9 cellular contexts compared by ENCODE assay signal in the genomic region with DNA sequence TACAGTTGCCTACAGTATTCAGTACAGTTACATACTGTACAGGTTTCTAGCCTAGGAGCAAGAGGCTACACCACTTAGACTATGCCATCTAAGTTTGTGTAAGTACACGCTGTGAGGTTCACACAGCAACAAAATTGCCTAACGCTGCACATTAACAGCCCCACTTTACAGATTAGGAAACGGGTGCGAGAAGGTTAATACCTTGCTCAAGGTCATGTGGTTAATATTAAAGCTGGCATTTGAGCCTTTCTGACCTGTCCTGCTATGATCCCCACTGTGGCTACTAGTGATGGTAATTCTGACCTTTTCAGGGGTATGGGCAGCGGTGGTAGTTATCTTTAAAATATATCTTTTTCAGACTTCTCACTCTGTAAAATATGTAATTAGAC. TPM values are rescaled to one million over a fixed set of nuclear protein-coding genes. Genes with fewer than 3 reads are reported as not detected.
DNase-seq lines count a peak whose midpoint lies in the region; ATAC-seq, FAIRE-seq and TF ChIP-seq lines count a peak whose summit lies in the region.
"Had no signal": no experiment of that assay in that cellular context is flagged by ENCODE, and none has a peak within 500 bp of the region (broad histone marks: within the 10 kb centered on the region; RNA-seq: fewer than 3 reads in every experiment).

No MANE protein-coding gene starts in this region.

- TF ChIP-seq CTCF in kidney (IDR thresholded peaks at IDR 0.05; ENCODE audit: borderline replicate concordance, extremely low read depth, insufficient read depth), result no peak
- no peak for TF ChIP-seq CTCF in thoracic aorta (IDR thresholded peaks at IDR 0.05)
- no peak for TF ChIP-seq CTCF in BE2C (IDR thresholded peaks at IDR 0.05; ENCODE audit: low read depth, low read length)

- peaks cover 65% of the 10 kb centered on the region for H3K4me1 Mint-ChIP-seq in activated T-cell treated with anti-CD3 and anti-CD28 coated beads, Interleukin-2, amount 50 U/mL, for 4 hours (ENCODE audit: low read depth)
- H3K4me1 Mint-ChIP-seq in activated T-helper 2 cell treated with anti-CD3 and anti-CD28 coated beads, Interferon-gamma antibody, Interleukin-2, Interleukin-4, amounts not matched to agents 10 μg/mL and 5 μg/mL and 100 μg/mL, durations not matched to agents 14 hours and 24 hours and 36 hours (ENCODE audit: low read depth), result peaks cover 67% of the 10 kb centered on the region

- H3K9me3 ChIP-seq in kidney (ENCODE audit: control insufficient read depth in 1 of 2, low read length in 2 of 2) (no peaks in the 10 kb centered on the region), thoracic aorta (no peaks in the 10 kb centered on the region), BE2C (no peaks in the 10 kb centered on the region)

- H3K27ac Mint-ChIP-seq in activated T-helper 2 cell treated with anti-CD3 and anti-CD28 coated beads, Interferon-gamma antibody, Interleukin-2, Interleukin-4, amounts not matched to agents 10 μg/mL and 5 μg/mL and 100 μg/mL, durations not matched to agents 14 hours and 24 hours and 36 hours, result no peak overlapping the region

- ATAC-seq in activated T-cell treated with anti-CD3 and anti-CD28 coated beads, Interleukin-2, amount 50 U/mL, for 4 hours, result no peak
- no peak for ATAC-seq in thoracic aorta (ENCODE audit: insufficient number of reproducible peaks, low FRiP score, low read depth)
- no peak for ATAC-seq in HG02981 (IDR thresholded peaks at IDR 0.05; ENCODE audit: unreplicated experiment)

- no peaks in the 10 kb centered on the region for H3K9me3 Mint-ChIP-seq in activated T-cell treated with anti-CD3 and anti-CD28 coated beads, Interleukin-2, amount 50 U/mL, for 4 hours
- H3K9me3 Mint-ChIP-seq in activated T-helper 2 cell treated with anti-CD3 and anti-CD28 coated beads, Interferon-gamma antibody, Interleukin-2, Interleukin-4, amounts not matched to agents 10 μg/mL and 5 μg/mL and 100 μg/mL, durations not matched to agents 14 hours and 24 hours and 36 hours, result no peaks in the 10 kb centered on the region

- H3K4me1 ChIP-seq in kidney (ENCODE audit: control insufficient read depth in 1 of 2, insufficient read depth in 1 of 2, low read depth in 1 of 2, low read length in 2 of 2), result peaks cover 52 to 72% of the 10 kb centered on the region in 2 donors
- peaks cover 42 to 50% of the 10 kb centered on the region in 2 donors for H3K4me1 ChIP-seq in thoracic aorta (ENCODE audit: control insufficient read depth in 1 of 2, low read depth in 2 of 2)
- H3K4me1 ChIP-seq in BE2C, result peaks cover 26% of the 10 kb centered on the region

- no peak for DNase-seq in activated T-cell treated with anti-CD3 and anti-CD28 coated beads, Interleukin-2, amount 50 U/mL, for 4 hours
- DNase-seq in activated T-cell treated with anti-CD3 and anti-CD28 coated beads for 4 hours (no peak), kidney (no peak), thoracic aorta (ENCODE audit: low spot score) (no peak), BE2C (no peak), posterior vena cava (ENCODE audit: low spot score) (no peak)
- DNase-seq in activated T-helper 2 cell treated with anti-CD3 and anti-CD28 coated beads, Interferon-gamma antibody, Interleukin-2, Interleukin-4, amounts not matched to agents 10 μg/mL and 5 μg/mL and 100 μg/mL, durations not matched to agents 14 hours and 24 hours and 36 hours (ENCODE audit: low spot score), result no peak
- DNase-seq: NCI-H1417 treated with DMSO at 0.1 percent for 48 hours had no signal

- H3K27me3 Mint-ChIP-seq in activated T-cell treated with anti-CD3 and anti-CD28 coated beads, Interleukin-2, amount 50 U/mL, for 4 hours (ENCODE audit: low read depth), result no peaks in the 10 kb centered on the region
- H3K27me3 Mint-ChIP-seq in activated T-helper 2 cell treated with anti-CD3 and anti-CD28 coated beads, Interferon-gamma antibody, Interleukin-2, Interleukin-4, amounts not matched to agents 10 μg/mL and 5 μg/mL and 100 μg/mL, durations not matched to agents 14 hours and 24 hours and 36 hours (ENCODE audit: low read depth), result peaks cover 49% of the 10 kb centered on the region

- peak overlapping the region; percentile 78 to 82 for H3K27ac ChIP-seq in kidney (ENCODE audit: low read depth in 2 of 2, low read length in 2 of 2)
- H3K27ac ChIP-seq in thoracic aorta, result peak overlapping the region in 1 of 2 donors; percentile 12

- H3K4me3 ChIP-seq in kidney (ENCODE audit: low read length in 2 of 2) (peak overlapping the region; percentile 32 to 40), thoracic aorta (peak overlapping the region; percentile 12), BE2C (ENCODE audit: low read depth, low read length) (no peak overlapping the region)

- H3K9ac ChIP-seq in kidney (ENCODE audit: low read length in 2 of 2), result peak overlapping the region in 1 of 2 donors; percentile 49

- H3K27me3 ChIP-seq in thoracic aorta (replicated peaks; ENCODE audit: insufficient read depth), result no peaks in the 10 kb centered on the region
- H3K27me3 ChIP-seq in BE2C, result no peaks in the 10 kb centered on the region

- peaks cover 2 to 6% of the 10 kb centered on the region in 2 donors for H3K36me3 ChIP-seq in kidney (ENCODE audit: control insufficient read depth in 1 of 2, insufficient read depth in 2 of 2, low read length in 2 of 2)
- peaks cover 9% of the 10 kb centered on the region for H3K36me3 ChIP-seq in thoracic aorta
- H3K36me3 ChIP-seq in BE2C, result peaks cover 25% of the 10 kb centered on the region

- intact Hi-C loops in activated T-helper 2 cell treated with anti-CD3 and anti-CD28 coated beads, Interferon-gamma antibody, Interleukin-2, Interleukin-4, amounts not matched to agents 10 μg/mL and 5 μg/mL and 100 μg/mL, durations not matched to agents 14 hours and 24 hours and 36 hours (cut with micrococcal nuclease), result loop anchor here (1.0 to 5.0 kb wide), 4 partner anchors 46 to 603 kb away; no protein-coding TSS in a partner anchor
- intact Hi-C loops in kidney (cut with DNase I) (no loop called here), posterior vena cava (cut with DNase I) (no loop called here)

- no peak for FAIRE-seq in kidney (lab: Jason Lieb, UNC)

- H3K36me3 Mint-ChIP-seq in activated T-cell treated with anti-CD3 and anti-CD28 coated beads, Interleukin-2, amount 50 U/mL, for 4 hours (ENCODE audit: insufficient read depth), result peaks cover 16% of the 10 kb centered on the region
- H3K36me3 Mint-ChIP-seq in activated T-helper 2 cell treated with anti-CD3 and anti-CD28 coated beads, Interferon-gamma antibody, Interleukin-2, Interleukin-4, amounts not matched to agents 10 μg/mL and 5 μg/mL and 100 μg/mL, durations not matched to agents 14 hours and 24 hours and 36 hours (ENCODE audit: low read depth), result peaks cover 7% of the 10 kb centered on the region

- H3K4me3 Mint-ChIP-seq in activated T-cell treated with anti-CD3 and anti-CD28 coated beads, Interleukin-2, amount 50 U/mL, for 4 hours, result peak overlapping the region; percentile 37
- peak overlapping the region; percentile 3 for H3K4me3 Mint-ChIP-seq in activated T-helper 2 cell treated with anti-CD3 and anti-CD28 coated beads, Interferon-gamma antibody, Interleukin-2, Interleukin-4, amounts not matched to agents 10 μg/mL and 5 μg/mL and 100 μg/mL, durations not matched to agents 14 hours and 24 hours and 36 hours (ENCODE audit: low read depth)

RNA-seq across cellular contexts. Expression of a gene that starts 20.9 kb away (rescaled TPM):
- total RNA-seq in activated T-cell treated with anti-CD3 and anti-CD28 coated beads, Interleukin-2, amount 50 U/mL, for 4 hours, result 10 to 100 TPM in 2 of 3 donors, 1 to 10 TPM in 1; 9.8 to 13.3 (median 11.6) TPM
- 2.4 and 2.5 TPM in 2 replicates for total RNA-seq in activated T-helper 2 cell treated with anti-CD3 and anti-CD28 coated beads, Interferon-gamma antibody, Interleukin-2, Interleukin-4, amounts not matched to agents 10 μg/mL and 5 μg/mL and 100 μg/mL, durations not matched to agents 14 hours and 24 hours and 36 hours
- 95.5 TPM for total RNA-seq in kidney
- 30.6 TPM for polyA plus RNA-seq in kidney (ENCODE audit: insufficient read depth, low read depth, low replicate concordance)
- total RNA-seq in thoracic aorta, result 10 to 100 TPM in 1 of 2 donors, 1 to 10 TPM in 1; 9.9 to 24.4 TPM
- polyA plus RNA-seq in BE2C (2012; ENCODE audit: insufficient read depth, insufficient read length, low read depth), result 82.0 TPM
- 10 to 100 TPM; 20.0 to 22.4 TPM for total RNA-seq in posterior vena cava

RNA-seq across cellular contexts. Expression of a gene that starts 34.3 kb away (rescaled TPM):
- 10 to 100 TPM; 13.5 to 16.5 (median 15.3) TPM for total RNA-seq in activated T-cell treated with anti-CD3 and anti-CD28 coated beads, Interleukin-2, amount 50 U/mL, for 4 hours
- 6.0 and 6.1 TPM in 2 replicates for total RNA-seq in activated T-helper 2 cell treated with anti-CD3 and anti-CD28 coated beads, Interferon-gamma antibody, Interleukin-2, Interleukin-4, amounts not matched to agents 10 μg/mL and 5 μg/mL and 100 μg/mL, durations not matched to agents 14 hours and 24 hours and 36 hours
- total RNA-seq in kidney, result 52.3 TPM
- 22.3 TPM for polyA plus RNA-seq in kidney (ENCODE audit: insufficient read depth, low read depth, low replicate concordance)
- 10 to 100 TPM; 17.0 to 21.9 TPM for total RNA-seq in thoracic aorta
- 37.0 TPM for polyA plus RNA-seq in BE2C (2012; ENCODE audit: insufficient read depth, insufficient read length, low read depth)
- 10 to 100 TPM; 38.0 to 50.6 TPM for total RNA-seq in posterior vena cava
